ENCODE assay signal across 27 cellular contexts in the genomic region with DNA sequence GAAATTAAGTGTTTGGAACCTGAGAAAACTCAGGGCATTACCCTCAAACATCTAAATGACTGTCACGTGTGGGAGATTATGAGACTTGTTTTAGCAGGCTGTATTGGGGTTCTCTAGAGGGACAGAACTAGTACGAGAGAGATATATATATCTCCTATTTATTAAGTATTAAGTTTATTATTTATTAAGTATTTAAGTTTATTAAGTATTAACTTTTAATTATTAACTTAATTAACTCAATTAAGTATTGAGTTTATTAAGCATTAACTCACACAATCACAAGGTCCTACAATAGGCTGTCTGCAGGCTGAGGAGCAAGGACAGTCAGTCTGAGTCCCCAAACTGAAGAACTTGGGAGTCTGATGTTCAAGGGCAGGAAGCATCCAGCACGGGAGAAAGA.
"Had no signal": no experiment of that assay in that cellular context is flagged by ENCODE, and none has a peak within 500 bp of the region (broad histone marks: within the 10 kb centered on the region; RNA-seq: fewer than 3 reads in every experiment).

No MANE protein-coding gene starts in this region.

- H3K27ac ChIP-seq: colonic mucosa, epithelial cell of prostate, esophagus squamous epithelium, gastrocnemius medialis, heart right ventricle, left lung, lower lobe of right lung had no signal

- H3K4me1 Mint-ChIP-seq: endodermal cell, mesothelial cell of epicardium had no signal

- DNase-seq: colonic mucosa; cortex of kidney; effector CD8-positive, alpha-beta T cell; effector memory CD8-positive, alpha-beta T cell; endodermal cell; erythroblast; esophagus squamous epithelium; foreskin fibroblast; foreskin melanocyte; gastrocnemius medialis; glutamatergic neuron; head of caudate nucleus; heart right ventricle; hippocampal formation; left cardiac atrium; left lung; left ventricle myocardium superior; lower lobe of right lung; mesenchymal stem cell; mucosa of descending colon; naive B cell had no signal

- H3K9me3 ChIP-seq: colonic mucosa had no signal

- H3K36me3 Mint-ChIP-seq: naive B cell had no signal

- H3K27me3 ChIP-seq: colonic mucosa, esophagus squamous epithelium, gastrocnemius medialis had no signal

- H3K4me3 ChIP-seq: colonic mucosa, esophagus squamous epithelium, gastrocnemius medialis, heart right ventricle, left lung, lower lobe of right lung, mucosa of descending colon had no signal

- H3K36me3 ChIP-seq: colonic mucosa, esophagus squamous epithelium, gastrocnemius medialis, heart right ventricle, left lung, lower lobe of right lung had no signal

- FAIRE-seq: endometrium, islet of Langerhans had no signal

- H3K4me1 ChIP-seq: colonic mucosa, esophagus squamous epithelium, gastrocnemius medialis, heart right ventricle, left lung, lower lobe of right lung had no signal

- H3K9me3 Mint-ChIP-seq: dendritic cell treated with granulocyte-macrophage colony-stimulating factor and Interleukin-4, amounts not matched to agents 40 ng/mL and 50 ng/mL, for 4 days; effector memory CD8-positive, alpha-beta T cell had no signal

- H3K27ac Mint-ChIP-seq: dendritic cell treated with granulocyte-macrophage colony-stimulating factor and Interleukin-4, amounts not matched to agents 40 ng/mL and 50 ng/mL, for 4 days; effector memory CD8-positive, alpha-beta T cell; endodermal cell; mesothelial cell of epicardium; naive B cell had no signal

- H3K4me3 Mint-ChIP-seq: dendritic cell treated with granulocyte-macrophage colony-stimulating factor and Interleukin-4, amounts not matched to agents 40 ng/mL and 50 ng/mL, for 4 days; effector memory CD8-positive, alpha-beta T cell; endodermal cell; mesothelial cell of epicardium; naive B cell had no signal

- ATAC-seq: effector memory CD8-positive, alpha-beta T cell; esophagus mucosa; gastrocnemius medialis; heart right ventricle; left cardiac atrium; left lung; left ventricle myocardium superior; lower lobe of right lung; mucosa of descending colon had no signal
